Comparison of ENCODE assay signal across 1 cellular context in genomic region chr19:17402982-17403855, GRCh38.
TF ChIP-seq lines count a peak whose summit lies in the region.

No MANE protein-coding gene starts in this region.

TF ChIP-seq in GM12878, 131 proteins besides CTCF, POLR2A, EP300 and RAD21:
- TF ChIP-seq LARP7 (IDR thresholded peaks at IDR 0.05) (no peak), HSF1 (IDR thresholded peaks at IDR 0.05; ENCODE audit: low read depth, low read length) (no peak), KAT2A (conservative IDR thresholded peaks at IDR 0.05; ENCODE audit: control insufficient read depth, low read depth, low read length) (no peak), IKZF2 (IDR thresholded peaks at IDR 0.05) (no peak), TBL1XR1 (IDR thresholded peaks at IDR 0.05; ENCODE audit: low read depth, low read length) (no peak)
TF ChIP-seq in GM12878: peak in this region for 0.
